ENCODE assay signal across 15 cellular contexts in genomic region chrX:115367956-115368355, GRCh38.
DNase-seq lines count a peak whose midpoint lies in the region; ATAC-seq and TF ChIP-seq lines count a peak whose summit lies in the region.
"Had no signal": no experiment of that assay in that cellular context is flagged by ENCODE, and none has a peak within 500 bp of the region (broad histone marks: within the 10 kb centered on the region; RNA-seq: fewer than 3 reads in every experiment).

No MANE protein-coding gene starts in this region.

- H2BK120ac ChIP-seq in H9 (ENCODE audit: low read depth, low read length, poor library complexity, severe bottlenecking), result no peak overlapping the region

- H3K4me2 ChIP-seq in H9 (ENCODE audit: insufficient read depth, insufficient read length, low read length), result no peak overlapping the region

- no peaks in the 10 kb centered on the region for H3K9me3 ChIP-seq in H9 (ENCODE audit: control insufficient read depth, low read depth, low read length)
- H3K9me3 ChIP-seq: heart right ventricle, tibial nerve had no signal

- no peak overlapping the region for H3T11ph ChIP-seq in H9 (ENCODE audit: low read length)

- no peaks in the 10 kb centered on the region for H3K36me3 Mint-ChIP-seq in stimulated activated effector memory CD8-positive, alpha-beta T cell treated with anti-CD3 and anti-CD28 coated beads, Interleukin-12 subunit alpha, Interleukin-12 subunit beta, amount 100 ng/mL, for 72 hours
- H3K36me3 Mint-ChIP-seq in H9 (ENCODE audit: insufficient read depth in 1 of 3, low read depth in 3 of 3), result no peaks in the 10 kb centered on the region

- ATAC-seq in foreskin keratinocyte, result peak; percentile 84
- ATAC-seq in HG03378 (IDR thresholded peaks at IDR 0.05; ENCODE audit: unreplicated experiment), result no peak
- ATAC-seq in stimulated activated effector memory CD8-positive, alpha-beta T cell treated with anti-CD3 and anti-CD28 coated beads, Interleukin-12 subunit alpha, Interleukin-12 subunit beta, amount 100 ng/mL, for 72 hours, result no peak
- ATAC-seq in GM19328 (IDR thresholded peaks at IDR 0.05; ENCODE audit: unreplicated experiment), result no peak
- ATAC-seq: heart right ventricle, left lobe of liver had no signal

- H3K23me2 ChIP-seq in H9 (ENCODE audit: insufficient read length, low read depth, low read length, poor library complexity, severe bottlenecking), result no peaks in the 10 kb centered on the region

- DNase-seq in ELR (ENCODE audit: low read depth) (peak; percentile 43), foreskin keratinocyte (peak; percentile 17 to 53), putamen (ENCODE audit: low spot score) (peak; percentile 63), H9 (no peak)
- DNase-seq in stimulated activated effector memory CD8-positive, alpha-beta T cell treated with anti-CD3 and anti-CD28 coated beads, Interleukin-12 subunit alpha, Interleukin-12 subunit beta, amount 100 ng/mL, for 72 hours (ENCODE audit: low spot score in 2 of 2), result no peak
- DNase-seq: AML-193; effector CD4-positive, alpha-beta T cell; heart right ventricle; KBM-7; NCI-H187 had no signal

- peaks cover 10% of the 10 kb centered on the region; the same call in 1 of the 2 replicates for H3K27me3 Mint-ChIP-seq in H9 (ENCODE audit: low read depth)

- H3K14ac ChIP-seq in H9 (ENCODE audit: insufficient read depth, low read length), result no peak overlapping the region

- no peak overlapping the region for H4K91ac ChIP-seq in H9 (ENCODE audit: insufficient read length, low read depth, low read length)

- no peak overlapping the region for H3K4ac ChIP-seq in H9 (ENCODE audit: low read depth, low read length)

- no peak overlapping the region for H3K18ac ChIP-seq in H9 (ENCODE audit: insufficient read length, low read depth, low read length)

- no peak overlapping the region for H3K4me3 Mint-ChIP-seq in stimulated activated effector memory CD8-positive, alpha-beta T cell treated with anti-CD3 and anti-CD28 coated beads, Interleukin-12 subunit alpha, Interleukin-12 subunit beta, amount 100 ng/mL, for 72 hours
- no peak overlapping the region for H3K4me3 Mint-ChIP-seq in H9

- no peak overlapping the region for H2BK5ac ChIP-seq in H9 (ENCODE audit: insufficient read length, low read length)

- no peak overlapping the region for H3K9ac ChIP-seq in H9 (ENCODE audit: extremely low read depth, insufficient read length, low read length)

- H3K27ac ChIP-seq in angular gyrus (ENCODE audit: low read depth, low read length) (peak overlapping the region; percentile 62), foreskin keratinocyte (peak overlapping the region; percentile 96), H9 (ENCODE audit: insufficient read length, low read depth, low read length) (no peak overlapping the region)
- H3K27ac ChIP-seq: heart right ventricle had no signal

- TF ChIP-seq CTCF in foreskin keratinocyte (conservative IDR thresholded peaks at IDR 0.05) (no peak), H9 (conservative IDR thresholded peaks at IDR 0.05) (no peak)

- H3K9me3 Mint-ChIP-seq in stimulated activated effector memory CD8-positive, alpha-beta T cell treated with anti-CD3 and anti-CD28 coated beads, Interleukin-12 subunit alpha, Interleukin-12 subunit beta, amount 100 ng/mL, for 72 hours, result peaks cover 3% of the 10 kb centered on the region
- H3K9me3 Mint-ChIP-seq in H9, result no peaks in the 10 kb centered on the region

- no peak overlapping the region for H2AK5ac ChIP-seq in H9 (ENCODE audit: insufficient read length, low read length)

- H3K4me1 Mint-ChIP-seq in stimulated activated effector memory CD8-positive, alpha-beta T cell treated with anti-CD3 and anti-CD28 coated beads, Interleukin-12 subunit alpha, Interleukin-12 subunit beta, amount 100 ng/mL, for 72 hours, result no peaks in the 10 kb centered on the region
- peaks cover 17 to 21% of the 10 kb centered on the region in 2 experiments for H3K4me1 Mint-ChIP-seq in H9

- H2BK20ac ChIP-seq in H9 (ENCODE audit: low read depth, low read length, poor library complexity, severe bottlenecking), result no peak overlapping the region

- no peak overlapping the region for H2AFZ ChIP-seq in H9 (ENCODE audit: low read length)

- H4K8ac ChIP-seq in H9 (replicated peaks; ENCODE audit: insufficient read length, low read depth, low read length), result no peak overlapping the region

- H2BK15ac ChIP-seq in H9 (ENCODE audit: low read depth, low read length), result no peak overlapping the region

- H3K56ac ChIP-seq in H9 (ENCODE audit: insufficient read length, low read depth, low read length), result no peak overlapping the region

- H3K79me2 ChIP-seq in H9 (ENCODE audit: insufficient read depth, low read length), result no peaks in the 10 kb centered on the region

- H3K23ac ChIP-seq in H9 (ENCODE audit: insufficient read length, low read depth, low read length), result no peak overlapping the region

- no peak overlapping the region for H4K5ac ChIP-seq in H9 (ENCODE audit: insufficient read length, low read depth, low read length)

- no peaks in the 10 kb centered on the region for H4K20me1 ChIP-seq in H9 (ENCODE audit: control insufficient read depth, insufficient read depth, insufficient read length)

- H3K27ac Mint-ChIP-seq in stimulated activated effector memory CD8-positive, alpha-beta T cell treated with anti-CD3 and anti-CD28 coated beads, Interleukin-12 subunit alpha, Interleukin-12 subunit beta, amount 100 ng/mL, for 72 hours, result no peak overlapping the region
- H3K27ac Mint-ChIP-seq in H9, result no peak overlapping the region

- no CpG with 5 or more reads among the region's 3 CpGs for WGBS in H9 (ENCODE audit: extremely low coverage, insufficient read length, low lambda C conversion rate)

- H2BK12ac ChIP-seq in H9 (ENCODE audit: insufficient read length, low read depth, low read length), result no peak overlapping the region

- no peaks in the 10 kb centered on the region for H3K79me1 ChIP-seq in H9 (ENCODE audit: insufficient read depth, low read depth, low read length, poor library complexity, severe bottlenecking)

- H3K27me3 ChIP-seq in foreskin keratinocyte (no peaks in the 10 kb centered on the region), H9 (ENCODE audit: insufficient read depth, low read length) (no peaks in the 10 kb centered on the region)

- H3K4me1 ChIP-seq in foreskin keratinocyte (peaks cover 10% of the 10 kb centered on the region), H9 (ENCODE audit: insufficient read depth, low read length) (peaks cover 2% of the 10 kb centered on the region; the same call in 1 of the 2 replicates)

Comparison
In these comparisons a context has a peak if more than half of its experiments do, and no peak if none do; other contexts are left out.
1. DNase-seq: peak in ELR (single experiment), foreskin keratinocyte (2 of 2) and putamen (single experiment); none in stimulated activated effector memory CD8-positive, alpha-beta T cell treated with anti-CD3 and anti-CD28 coated beads, Interleukin-12 subunit alpha, Interleukin-12 subunit beta, amount 100 ng/mL, for 72 hours (0 of 2) and H9 (single experiment).